9 cellular contexts compared by ENCODE assay signal in the genomic region with DNA sequence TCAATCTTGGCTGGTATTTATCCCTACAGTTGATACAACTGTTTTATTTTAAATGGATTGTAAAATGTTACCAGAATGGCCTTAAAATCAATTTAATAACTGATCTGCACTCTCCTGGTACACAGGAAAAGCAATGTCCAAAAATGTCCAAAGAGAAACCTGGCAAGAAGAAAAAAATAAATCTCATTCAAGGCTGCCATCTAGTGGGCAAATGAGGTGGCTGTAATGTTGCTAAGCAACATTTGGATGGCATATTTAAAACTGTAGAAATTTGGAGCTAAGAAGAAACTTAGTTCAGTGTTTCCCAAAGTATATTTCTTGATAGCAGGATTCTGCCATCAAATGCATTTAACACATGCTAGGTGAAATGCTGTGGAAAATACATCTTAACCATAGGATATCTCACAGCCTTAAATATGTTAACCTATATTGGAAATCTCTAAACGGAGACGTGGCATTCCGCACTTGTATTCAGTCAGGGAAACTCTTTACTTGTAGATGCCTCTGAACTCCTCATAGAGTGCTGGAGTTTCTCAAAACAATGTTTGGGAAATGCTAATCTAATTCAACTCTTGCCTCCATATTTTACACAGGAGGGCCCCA.
A peak's percentile ranks its signal among the peaks of the same experiment; 100 is the strongest.
DNase-seq lines count a peak whose midpoint lies in the region; ATAC-seq and TF ChIP-seq lines count a peak whose summit lies in the region.
"Had no signal": no experiment of that assay in that cellular context is flagged by ENCODE, and none has a peak within 500 bp of the region (broad histone marks: within the 10 kb centered on the region; RNA-seq: fewer than 3 reads in every experiment).

No MANE protein-coding gene starts in this region.

- H3K4me1 ChIP-seq in smooth muscle cell (ENCODE audit: low read depth): no peaks in the 10 kb centered on the region

- no peaks in the 10 kb centered on the region for H4K20me1 ChIP-seq in smooth muscle cell (ENCODE audit: low read depth)

- CTCF ChIA-PET in WTC11 (lab: Charles Lee): interaction anchor here (0.6 to 4.0 kb wide), 35 partner anchors 9 to 1420 kb away, joined by 3 to 32 read pairs (median 4); no protein-coding TSS in a partner anchor

- H3K27me3 Mint-ChIP-seq in WTC11 (ENCODE audit: low read depth): no peaks in the 10 kb centered on the region
- peaks cover 0 to 2% (median 0%) of the 10 kb centered on the region in 3 donors for H3K27me3 Mint-ChIP-seq in immature natural killer cell (ENCODE audit: low read depth in 3 of 3)

- no peak overlapping the region for H3K4me2 ChIP-seq in smooth muscle cell

- TF ChIP-seq CTCF in WTC11 (IDR thresholded peaks at IDR 0.05): peak; percentile 75
- peak; percentile 85 for TF ChIP-seq CTCF in smooth muscle cell (IDR thresholded peaks at IDR 0.05; ENCODE audit: borderline replicate concordance, insufficient read depth, poor library complexity, severe bottlenecking)

- no peaks in the 10 kb centered on the region for H3K79me2 ChIP-seq in smooth muscle cell (ENCODE audit: low read depth)

- no peak overlapping the region for H3K27ac Mint-ChIP-seq in WTC11
- no peak overlapping the region for H3K27ac Mint-ChIP-seq in immature natural killer cell
- H3K27ac Mint-ChIP-seq: naive B cell had no signal

- H3K4me3 Mint-ChIP-seq in WTC11: no peak overlapping the region
- H3K4me3 Mint-ChIP-seq in immature natural killer cell: no peak overlapping the region
- H3K4me3 Mint-ChIP-seq: naive B cell had no signal

- no peak overlapping the region for H3K27ac ChIP-seq in smooth muscle cell (ENCODE audit: low read depth)

- 93% methylated on average over 3 of the region's 3 CpGs for WGBS in smooth muscle cell (ENCODE audit: low lambda C conversion rate)

- peak; percentile 71 for DNase-seq in AG08395 (ENCODE audit: low spot score)
- DNase-seq in G401 (ENCODE audit: low spot score): peak; percentile 85
- peak; percentile 15 for DNase-seq in MV-4-11 (lab: John Stamatoyannopoulos, UW)
- peak; percentile 25 for DNase-seq in WTC11 (ENCODE audit: low spot score)
- DNase-seq in head of caudate nucleus: peak in 29 of 42 donors; percentile 12 to 80 (median 49)
- DNase-seq in smooth muscle cell (lab: John Stamatoyannopoulos, UW; ENCODE audit: unreplicated experiment): no peak
- no peak for DNase-seq in immature natural killer cell
- DNase-seq: naive B cell had no signal

- no peak overlapping the region for H3K9ac ChIP-seq in smooth muscle cell (ENCODE audit: low read depth)

- H3K36me3 Mint-ChIP-seq in WTC11: no peaks in the 10 kb centered on the region
- H3K36me3 Mint-ChIP-seq in immature natural killer cell: no peaks in the 10 kb centered on the region
- H3K36me3 Mint-ChIP-seq: naive B cell had no signal

- H3F3A ChIP-seq in smooth muscle cell (ENCODE audit: low read depth): no peaks in the 10 kb centered on the region

- no peaks in the 10 kb centered on the region for H3K27me3 ChIP-seq in smooth muscle cell (ENCODE audit: low read depth)

- intact Hi-C loops in head of caudate nucleus (cut with DNase I): loop anchor here (10.0 kb wide), 1 partner anchor 767 kb away; a partner anchor contains a TSS

- H3K9me3 ChIP-seq in smooth muscle cell (replicated peaks; ENCODE audit: low read depth): no peaks in the 10 kb centered on the region

- H3K36me3 ChIP-seq in smooth muscle cell (ENCODE audit: low read depth): no peaks in the 10 kb centered on the region

- H3K4me1 Mint-ChIP-seq in WTC11 (peaks cover 50% of the 10 kb centered on the region), immature natural killer cell (no peaks in the 10 kb centered on the region)
- H3K4me1 Mint-ChIP-seq: naive B cell had no signal

- no peak overlapping the region for H2AFZ ChIP-seq in smooth muscle cell (ENCODE audit: low read depth)

- H3K9me3 Mint-ChIP-seq in WTC11: no peaks in the 10 kb centered on the region
- H3K9me3 Mint-ChIP-seq in immature natural killer cell: no peaks in the 10 kb centered on the region

- no peak overlapping the region for H3K4me3 ChIP-seq in smooth muscle cell

- in situ Hi-C loops in G401 (cut with HindIII; ENCODE audit: low sequenced_read_pairs): no loop called here

- ATAC-seq in WTC11: 0 out of 2 replicates have a peak, but pooled peaks have one; percentile 15
- ATAC-seq in HG02798 (IDR thresholded peaks at IDR 0.05; ENCODE audit: poor library complexity, unreplicated experiment): no peak

- POLR2A ChIA-PET in WTC11 (lab: Charles Lee): no interaction called here

TF ChIP-seq in WTC11, 78 proteins besides CTCF, POLR2A, EP300 and RAD21 (continues in another document):
- TF ChIP-seq NFYB (CRISPR knock-in tag; conservative IDR thresholded peaks at IDR 0.05; ENCODE audit: low read depth) (no peak), TP53 (CRISPR knock-in tag; IDR thresholded peaks at IDR 0.05) (no peak), CBFB (CRISPR knock-in tag; IDR thresholded peaks at IDR 0.05; ENCODE audit: low read depth) (no peak), SP1 (CRISPR knock-in tag; conservative IDR thresholded peaks at IDR 0.05) (no peak), CREB1 (CRISPR knock-in tag; IDR thresholded peaks at IDR 0.05) (no peak), ZBTB21 (CRISPR knock-in tag; IDR thresholded peaks at IDR 0.05; ENCODE audit: borderline replicate concordance) (no peak), ZNF317 (CRISPR knock-in tag; IDR thresholded peaks at IDR 0.05; ENCODE audit: borderline replicate concordance, low read depth) (no peak), ZNF263 (CRISPR knock-in tag; IDR thresholded peaks at IDR 0.05; ENCODE audit: low read depth) (no peak), ESRRA (CRISPR knock-in tag; IDR thresholded peaks at IDR 0.05; ENCODE audit: borderline replicate concordance) (no peak), JUN (CRISPR knock-in tag; IDR thresholded peaks at IDR 0.05) (no peak), ELF4 (CRISPR knock-in tag; IDR thresholded peaks at IDR 0.05; ENCODE audit: low read depth) (no peak), SOX15 (CRISPR knock-in tag; IDR thresholded peaks at IDR 0.05) (no peak)
- TF ChIP-seq, protein P1, sequence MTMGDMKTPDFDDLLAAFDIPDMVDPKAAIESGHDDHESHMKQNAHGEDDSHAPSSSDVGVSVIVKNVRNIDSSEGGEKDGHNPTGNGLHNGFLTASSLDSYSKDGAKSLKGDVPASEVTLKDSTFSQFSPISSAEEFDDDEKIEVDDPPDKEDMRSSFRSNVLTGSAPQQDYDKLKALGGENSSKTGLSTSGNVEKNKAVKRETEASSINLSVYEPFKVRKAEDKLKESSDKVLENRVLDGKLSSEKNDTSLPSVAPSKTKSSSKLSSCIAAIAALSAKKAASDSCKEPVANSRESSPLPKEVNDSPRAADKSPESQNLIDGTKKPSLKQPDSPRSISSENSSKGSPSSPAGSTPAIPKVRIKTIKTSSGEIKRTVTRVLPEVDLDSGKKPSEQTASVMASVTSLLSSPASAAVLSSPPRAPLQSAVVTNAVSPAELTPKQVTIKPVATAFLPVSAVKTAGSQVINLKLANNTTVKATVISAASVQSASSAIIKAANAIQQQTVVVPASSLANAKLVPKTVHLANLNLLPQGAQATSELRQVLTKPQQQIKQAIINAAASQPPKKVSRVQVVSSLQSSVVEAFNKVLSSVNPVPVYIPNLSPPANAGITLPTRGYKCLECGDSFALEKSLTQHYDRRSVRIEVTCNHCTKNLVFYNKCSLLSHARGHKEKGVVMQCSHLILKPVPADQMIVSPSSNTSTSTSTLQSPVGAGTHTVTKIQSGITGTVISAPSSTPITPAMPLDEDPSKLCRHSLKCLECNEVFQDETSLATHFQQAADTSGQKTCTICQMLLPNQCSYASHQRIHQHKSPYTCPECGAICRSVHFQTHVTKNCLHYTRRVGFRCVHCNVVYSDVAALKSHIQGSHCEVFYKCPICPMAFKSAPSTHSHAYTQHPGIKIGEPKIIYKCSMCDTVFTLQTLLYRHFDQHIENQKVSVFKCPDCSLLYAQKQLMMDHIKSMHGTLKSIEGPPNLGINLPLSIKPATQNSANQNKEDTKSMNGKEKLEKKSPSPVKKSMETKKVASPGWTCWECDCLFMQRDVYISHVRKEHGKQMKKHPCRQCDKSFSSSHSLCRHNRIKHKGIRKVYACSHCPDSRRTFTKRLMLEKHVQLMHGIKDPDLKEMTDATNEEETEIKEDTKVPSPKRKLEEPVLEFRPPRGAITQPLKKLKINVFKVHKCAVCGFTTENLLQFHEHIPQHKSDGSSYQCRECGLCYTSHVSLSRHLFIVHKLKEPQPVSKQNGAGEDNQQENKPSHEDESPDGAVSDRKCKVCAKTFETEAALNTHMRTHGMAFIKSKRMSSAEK (CRISPR knock-in tag; IDR thresholded peaks at IDR 0.05; ENCODE audit: borderline replicate concordance): no peak
- TF ChIP-seq, protein P2, sequence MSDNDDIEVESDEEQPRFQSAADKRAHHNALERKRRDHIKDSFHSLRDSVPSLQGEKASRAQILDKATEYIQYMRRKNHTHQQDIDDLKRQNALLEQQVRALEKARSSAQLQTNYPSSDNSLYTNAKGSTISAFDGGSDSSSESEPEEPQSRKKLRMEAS (CRISPR knock-in tag; IDR thresholded peaks at IDR 0.05): no peak
- TF ChIP-seq, protein P3, sequence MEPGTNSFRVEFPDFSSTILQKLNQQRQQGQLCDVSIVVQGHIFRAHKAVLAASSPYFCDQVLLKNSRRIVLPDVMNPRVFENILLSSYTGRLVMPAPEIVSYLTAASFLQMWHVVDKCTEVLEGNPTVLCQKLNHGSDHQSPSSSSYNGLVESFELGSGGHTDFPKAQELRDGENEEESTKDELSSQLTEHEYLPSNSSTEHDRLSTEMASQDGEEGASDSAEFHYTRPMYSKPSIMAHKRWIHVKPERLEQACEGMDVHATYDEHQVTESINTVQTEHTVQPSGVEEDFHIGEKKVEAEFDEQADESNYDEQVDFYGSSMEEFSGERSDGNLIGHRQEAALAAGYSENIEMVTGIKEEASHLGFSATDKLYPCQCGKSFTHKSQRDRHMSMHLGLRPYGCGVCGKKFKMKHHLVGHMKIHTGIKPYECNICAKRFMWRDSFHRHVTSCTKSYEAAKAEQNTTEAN (CRISPR knock-in tag; IDR thresholded peaks at IDR 0.05): no peak
- TF ChIP-seq, protein P4, sequence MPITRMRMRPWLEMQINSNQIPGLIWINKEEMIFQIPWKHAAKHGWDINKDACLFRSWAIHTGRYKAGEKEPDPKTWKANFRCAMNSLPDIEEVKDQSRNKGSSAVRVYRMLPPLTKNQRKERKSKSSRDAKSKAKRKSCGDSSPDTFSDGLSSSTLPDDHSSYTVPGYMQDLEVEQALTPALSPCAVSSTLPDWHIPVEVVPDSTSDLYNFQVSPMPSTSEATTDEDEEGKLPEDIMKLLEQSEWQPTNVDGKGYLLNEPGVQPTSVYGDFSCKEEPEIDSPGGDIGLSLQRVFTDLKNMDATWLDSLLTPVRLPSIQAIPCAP (CRISPR knock-in tag; IDR thresholded peaks at IDR 0.05): no peak

Comparison
In these comparisons a context has a peak if more than half of its experiments do, and no peak if none do; other contexts are left out.
1. DNase-seq: peak in AG08395 (single experiment), G401 (single experiment), MV-4-11 (single experiment), WTC11 (single experiment) and head of caudate nucleus (29 of 42); none in smooth muscle cell (single experiment) and immature natural killer cell (0 of 3).